ENCODE assay signal across 22 cellular contexts in the genomic region with DNA sequence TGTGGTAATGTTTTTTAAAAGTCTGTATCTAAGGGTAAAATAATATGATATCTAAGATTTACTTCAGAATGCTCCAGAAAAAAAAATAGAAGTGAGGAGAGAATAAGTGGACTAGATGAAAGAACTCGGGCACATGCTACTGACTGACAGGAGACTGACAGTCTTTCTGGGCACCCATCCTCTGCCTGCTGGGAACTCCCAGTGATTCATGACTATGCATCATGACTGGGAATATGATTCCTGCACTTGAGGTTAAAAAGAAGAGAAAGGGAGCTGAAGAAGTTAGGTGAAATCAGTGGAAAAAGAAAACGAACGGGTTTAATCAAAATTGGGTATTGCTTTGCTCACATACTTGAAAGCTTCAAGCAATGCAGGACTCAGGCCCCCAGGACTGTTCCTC. TPM values are rescaled to one million over a fixed set of nuclear protein-coding genes. Genes with fewer than 3 reads are reported as not detected.
A peak's percentile ranks its signal among the peaks of the same experiment; 100 is the strongest.
DNase-seq lines count a peak whose midpoint lies in the region; ATAC-seq and TF ChIP-seq lines count a peak whose summit lies in the region.
"Had no signal": no experiment of that assay in that cellular context is flagged by ENCODE, and none has a peak within 500 bp of the region (broad histone marks: within the 10 kb centered on the region; RNA-seq: fewer than 3 reads in every experiment).

No MANE protein-coding gene starts in this region.

- TF ChIP-seq POLR2A in esophagus squamous epithelium (IDR thresholded peaks at IDR 0.05), result no peak

- WGBS in esophagus squamous epithelium, 2 donors, result 49 to 63% methylated on average over 3 of the region's 3 CpGs

- no peaks in the 10 kb centered on the region for H3K9me3 Mint-ChIP-seq in natural killer cell
- no peaks in the 10 kb centered on the region for H3K9me3 Mint-ChIP-seq in natural killer cell treated with Interleukin-12 subunit alpha and Interleukin-12 subunit beta and Interleukin-15 and Interleukin-18, amount 100 ng/mL, for 72 hours
- H3K9me3 Mint-ChIP-seq: CD4-positive, alpha-beta T cell had no signal

- no peaks in the 10 kb centered on the region for H3K27me3 ChIP-seq in RWPE2 (ENCODE audit: insufficient read depth, poor library complexity, severe bottlenecking)
- peaks cover 0 to 22% (median 0%) of the 10 kb centered on the region in 4 donors for H3K27me3 ChIP-seq in esophagus squamous epithelium
- H3K27me3 ChIP-seq: BE2C had no signal

- peak overlapping the region; percentile 17 for H3K4me3 Mint-ChIP-seq in natural killer cell
- no peak overlapping the region for H3K4me3 Mint-ChIP-seq in natural killer cell treated with Interleukin-12 subunit alpha and Interleukin-12 subunit beta and Interleukin-15 and Interleukin-18, amount 100 ng/mL, for 72 hours
- H3K4me3 Mint-ChIP-seq: CD4-positive, alpha-beta T cell had no signal

- H3K27ac ChIP-seq in RWPE2 (ENCODE audit: poor library complexity, severe bottlenecking) (no peak overlapping the region), esophagus squamous epithelium (no peak overlapping the region)

- H3K36me3 ChIP-seq in RWPE2 (ENCODE audit: low read depth) (no peaks in the 10 kb centered on the region), esophagus squamous epithelium (no peaks in the 10 kb centered on the region)
- H3K36me3 ChIP-seq: BE2C had no signal

- H3K27ac Mint-ChIP-seq in natural killer cell, result no peak overlapping the region
- no peak overlapping the region for H3K27ac Mint-ChIP-seq in natural killer cell treated with Interleukin-12 subunit alpha and Interleukin-12 subunit beta and Interleukin-15 and Interleukin-18, amount 100 ng/mL, for 72 hours
- H3K27ac Mint-ChIP-seq: CD4-positive, alpha-beta T cell had no signal

- H3K36me3 Mint-ChIP-seq in natural killer cell, result no peaks in the 10 kb centered on the region
- H3K36me3 Mint-ChIP-seq in natural killer cell treated with Interleukin-12 subunit alpha and Interleukin-12 subunit beta and Interleukin-15 and Interleukin-18, amount 100 ng/mL, for 72 hours, result no peaks in the 10 kb centered on the region

- intact Hi-C loops in natural killer cell (cut with micrococcal nuclease) (no loop called here), esophagus squamous epithelium (cut with DNase I) (loop anchor here (10.0 kb wide), 2 partner anchors 89 to 169 kb away; no protein-coding TSS in a partner anchor)

- TF ChIP-seq CTCF in natural killer cell (IDR thresholded peaks at IDR 0.05) (no peak), RWPE2 (IDR thresholded peaks at IDR 0.05; ENCODE audit: poor library complexity, severe bottlenecking) (no peak), epithelial cell of esophagus (IDR thresholded peaks at IDR 0.05; ENCODE audit: insufficient read depth, low read depth, low read length, missing control alignments) (no peak), esophagus squamous epithelium (IDR thresholded peaks at IDR 0.05) (no peak)

- ATAC-seq in natural killer cell (no peak), RWPE2 (ENCODE audit: low read depth) (peak; percentile 59; the same call in 1 of the 3 replicates)
- ATAC-seq in natural killer cell treated with Interleukin-12 subunit alpha and Interleukin-12 subunit beta and Interleukin-15 and Interleukin-18, amount 100 ng/mL, for 72 hours, result no peak
- ATAC-seq: GM12878 had no signal

- H3K27me3 Mint-ChIP-seq in natural killer cell (ENCODE audit: low read depth in 2 of 2), result peaks cover 0 to 12% of the 10 kb centered on the region in 2 donors
- H3K27me3 Mint-ChIP-seq in natural killer cell treated with Interleukin-12 subunit alpha and Interleukin-12 subunit beta and Interleukin-15 and Interleukin-18, amount 100 ng/mL, for 72 hours, result peaks cover 0 to 6% of the 10 kb centered on the region in 2 donors

- H3K9me3 ChIP-seq in RWPE2 (ENCODE audit: severe bottlenecking) (no peaks in the 10 kb centered on the region), esophagus squamous epithelium (no peaks in the 10 kb centered on the region)
- H3K9me3 ChIP-seq: BE2C, Caco-2 had no signal

- H3K4me1 ChIP-seq in RWPE2 (ENCODE audit: insufficient read depth, poor library complexity, severe bottlenecking) (no peaks in the 10 kb centered on the region), esophagus squamous epithelium (peaks cover 0 to 9% (median 0%) of the 10 kb centered on the region in 3 donors)
- H3K4me1 ChIP-seq: Caco-2 had no signal

- H3K4me1 Mint-ChIP-seq in natural killer cell, result peaks cover 18 to 26% of the 10 kb centered on the region in 2 donors
- H3K4me1 Mint-ChIP-seq in natural killer cell treated with Interleukin-12 subunit alpha and Interleukin-12 subunit beta and Interleukin-15 and Interleukin-18, amount 100 ng/mL, for 72 hours (ENCODE audit: low read depth in 2 of 2), result peaks cover 14 to 24% of the 10 kb centered on the region in 2 donors

- DNase-seq in natural killer cell (no peak), RWPE2 (ENCODE audit: low spot score) (no peak), epithelial cell of esophagus (ENCODE audit: low read depth) (peak; percentile 72), stromal cell of bone marrow (ENCODE audit: low read depth) (peak; percentile 48), esophagus squamous epithelium (lab: John Stamatoyannopoulos, UW) (no peak), DMS 273 treated with DMSO at 0.1 percent for 48 hours (lab: John Stamatoyannopoulos, UW) (no peak), NCI-H524 treated with DMSO at 0.1 percent for 48 hours (lab: John Stamatoyannopoulos, UW) (no peak)
- DNase-seq in natural killer cell treated with Interleukin-12 subunit alpha and Interleukin-12 subunit beta and Interleukin-15 and Interleukin-18, amount 100 ng/mL, for 72 hours (ENCODE audit: low spot score), result no peak
- DNase-seq: 8988T; BE2C; Caco-2; CD4-positive, alpha-beta T cell; DMS153; GOT3; IMR-90; Karpas-422; NCI-H1105 treated with DMSO at 0.1 percent for 48 hours; NCI-H1694; NCI-H2107; NCI-H510A treated with DMSO at 0.1 percent for 48 hours; NCI-H82 had no signal

- H3K4me3 ChIP-seq in RWPE2 (ENCODE audit: severe bottlenecking) (no peak overlapping the region), epithelial cell of esophagus (ENCODE audit: low read length) (no peak overlapping the region), esophagus squamous epithelium (no peak overlapping the region)
- H3K4me3 ChIP-seq: GM12878 had no signal

RNA-seq across cellular contexts. Expression of a gene that starts 35.7 kb away (rescaled TPM):
- total RNA-seq in natural killer cell, result not detected
- not detected for total RNA-seq in natural killer cell treated with Interleukin-12 subunit alpha and Interleukin-12 subunit beta and Interleukin-15 and Interleukin-18, amount 100 ng/mL, for 72 hours
- not detected for total RNA-seq in esophagus squamous epithelium
- total RNA-seq: Caco-2; CD4-positive, alpha-beta T cell; GM12878; IMR-90 had no signal

Comparison
In these comparisons a context has a peak if more than half of its experiments do, and no peak if none do; other contexts are left out.
1. DNase-seq: peak in epithelial cell of esophagus (single experiment) and stromal cell of bone marrow (single experiment); none in natural killer cell (single experiment), natural killer cell treated with Interleukin-12 subunit alpha and Interleukin-12 subunit beta and Interleukin-15 and Interleukin-18, amount 100 ng/mL, for 72 hours (single experiment), RWPE2 (single experiment), esophagus squamous epithelium (single experiment), DMS 273 treated with DMSO at 0.1 percent for 48 hours (single experiment) and NCI-H524 treated with DMSO at 0.1 percent for 48 hours (single experiment).